Comparison of ENCODE assay signal across 1 cellular context in the genomic region with DNA sequence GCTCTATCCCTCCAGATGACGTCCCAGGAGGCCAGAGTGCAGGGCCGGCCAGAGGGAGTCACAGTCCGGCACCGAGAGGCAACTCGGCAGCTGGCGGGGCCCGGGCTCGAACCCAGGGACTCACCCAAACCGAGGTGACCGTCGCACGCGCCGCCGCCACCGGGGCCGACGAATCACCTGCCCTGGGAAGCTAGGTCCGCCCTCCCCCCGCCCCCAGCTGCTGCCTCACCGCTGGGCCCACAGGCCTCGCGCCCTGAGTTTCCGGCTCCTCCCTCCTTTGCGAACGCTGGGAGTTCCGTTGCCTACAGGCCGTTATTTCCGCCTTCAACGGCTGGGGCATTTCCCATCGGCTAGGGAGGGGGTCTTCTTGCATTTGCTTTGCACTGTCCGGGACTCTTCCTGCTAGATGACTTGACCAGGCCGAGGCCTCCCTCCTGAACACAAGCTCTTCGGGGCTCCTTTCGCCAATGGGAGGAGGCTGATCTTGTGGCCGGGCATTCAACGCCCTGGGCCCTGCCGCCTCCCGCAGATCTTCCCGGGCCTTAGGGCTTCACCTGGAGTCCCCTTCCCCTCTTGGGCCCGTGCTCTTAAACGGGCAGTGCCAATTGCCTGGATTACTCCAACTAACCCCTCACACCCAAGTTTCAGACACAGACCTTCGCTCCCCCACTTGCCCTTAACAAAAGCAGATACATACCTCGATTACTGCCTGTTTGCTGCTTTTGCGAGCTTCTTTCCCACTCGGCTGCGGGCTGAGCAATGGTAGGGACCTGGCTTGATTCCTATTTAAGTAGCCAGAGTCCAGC.
TF ChIP-seq lines count a peak whose summit lies in the region.

A gene (minus strand): TSS at position 184 of the 806 bp plus-strand sequence. CDS start 4,674 bp downstream, outside the sequence.

TF ChIP-seq in H1, 55 proteins besides CTCF, POLR2A, EP300 and RAD21 (continued from another document):
- no peak; the same call in 1 of the 2 replicates for TF ChIP-seq JUND (IDR thresholded peaks at IDR 0.05; ENCODE audit: low read length)
TF ChIP-seq in H1: peak in this region for 13.
